ENCODE assay signal across 8 cellular contexts in genomic region chr9:127927457-127928231, GRCh38. TPM values are rescaled to one million over a fixed set of nuclear protein-coding genes. Genes with fewer than 3 reads are reported as not detected.
DNase-seq lines count a peak whose midpoint lies in the region; ATAC-seq and TF ChIP-seq lines count a peak whose summit lies in the region.

No MANE protein-coding gene starts in this region.

- H3K36me3 Mint-ChIP-seq in activated B cell treated with CpG ODN at 0.5 μM for 24 hours (ENCODE audit: low read depth) (no peaks in the 10 kb centered on the region), nephron progenitor cell (ENCODE audit: low read depth) (no peaks in the 10 kb centered on the region)

- H3K27me3 Mint-ChIP-seq in activated B cell treated with CpG ODN at 0.5 μM for 24 hours (peaks cover 7% of the 10 kb centered on the region), nephron progenitor cell (ENCODE audit: low read depth, poor library complexity) (peaks cover 80% of the 10 kb centered on the region)

- CTCF ChIA-PET in activated B cell treated with CpG ODN at 0.5 μM for 24 hours (lab: Charles Lee) = no interaction called here

- H3K4me3 Mint-ChIP-seq in activated B cell treated with CpG ODN at 0.5 μM for 24 hours = peak overlapping the region; percentile 78
- peak overlapping the region; percentile 66 for H3K4me3 Mint-ChIP-seq in nephron progenitor cell

- H3K9me3 Mint-ChIP-seq in activated B cell treated with CpG ODN at 0.5 μM for 24 hours (no peaks in the 10 kb centered on the region), nephron progenitor cell (no peaks in the 10 kb centered on the region)

- DNase-seq in HPDE6-E6E7 (ENCODE audit: extremely low spot score) = peak; percentile 79
- DNase-seq in activated B cell treated with CpG ODN at 0.5 μM for 24 hours = no peak
- DNase-seq in cerebellum (ENCODE audit: low spot score) = peak; percentile 50
- DNase-seq in nephron progenitor cell = peak; percentile 57
- no peak for DNase-seq in UCSD-AML1 (lab: John Stamatoyannopoulos, UW; ENCODE audit: unreplicated experiment)
- no peak for DNase-seq in NCI-H446 treated with DMSO at 0.1 percent for 48 hours (lab: John Stamatoyannopoulos, UW)

- intact Hi-C loops in activated B cell treated with CpG ODN at 0.5 μM for 24 hours (cut with micrococcal nuclease) = no loop called here

- ATAC-seq in activated B cell treated with CpG ODN at 0.5 μM for 24 hours (ENCODE audit: low read depth) = peak; percentile 40
- ATAC-seq in GM19455 (IDR thresholded peaks at IDR 0.05; ENCODE audit: unreplicated experiment) = no peak
- no peak for ATAC-seq in GM21367 (IDR thresholded peaks at IDR 0.05; ENCODE audit: unreplicated experiment)

- H3K4me1 Mint-ChIP-seq in activated B cell treated with CpG ODN at 0.5 μM for 24 hours = peaks cover 30% of the 10 kb centered on the region
- H3K4me1 Mint-ChIP-seq in nephron progenitor cell = peaks cover 10% of the 10 kb centered on the region

- H3K27ac Mint-ChIP-seq in activated B cell treated with CpG ODN at 0.5 μM for 24 hours (no peak overlapping the region), nephron progenitor cell (no peak overlapping the region)

- TF ChIP-seq CTCF in activated B cell treated with CpG ODN at 0.5 μM for 24 hours (IDR thresholded peaks at IDR 0.05) = no peak
- no peak for TF ChIP-seq CTCF in nephron progenitor cell (IDR thresholded peaks at IDR 0.05)

- POLR2A ChIA-PET in activated B cell treated with CpG ODN at 0.5 μM for 24 hours (lab: Charles Lee) = interaction anchor here (0.6 to 1.4 kb wide), 4 partner anchors 11 to 447 kb away, joined by 4 to 7 read pairs (median 4); partner anchors contain the start of gene ST6GALNAC4

RNA-seq across cellular contexts. Expression of gene PIP5KL1, which starts 2.9 kb away (rescaled TPM):
- total RNA-seq in activated B cell treated with CpG ODN at 0.5 μM for 24 hours (1.7 and 1.8 TPM in 2 replicates), cerebellum (3.5 TPM)

RNA-seq across cellular contexts. Expression of gene DPM2, which starts 10.0 kb away (rescaled TPM):
- 41.4 and 50.6 TPM in 2 replicates for total RNA-seq in activated B cell treated with CpG ODN at 0.5 μM for 24 hours
- total RNA-seq in cerebellum = 11.0 TPM

RNA-seq across cellular contexts. Expression of gene ST6GALNAC4, which starts 10.8 kb away (rescaled TPM):
- total RNA-seq in activated B cell treated with CpG ODN at 0.5 μM for 24 hours (71.3 and 85.4 TPM in 2 replicates), cerebellum (9.0 TPM)

RNA-seq across cellular contexts. Expression of gene ST6GALNAC6, which starts 28.2 kb away (rescaled TPM):
- total RNA-seq in activated B cell treated with CpG ODN at 0.5 μM for 24 hours = 39.9 and 47.5 TPM in 2 replicates
- 18.8 TPM for total RNA-seq in cerebellum

RNA-seq across cellular contexts. Expression of gene AK1, which starts 50.2 kb away (rescaled TPM):
- 6.9 and 8.1 TPM in 2 replicates for total RNA-seq in activated B cell treated with CpG ODN at 0.5 μM for 24 hours
- 23.0 TPM for total RNA-seq in cerebellum

Comparison
In these comparisons a context has a peak if more than half of its experiments do, and no peak if none do; other contexts are left out.
1. DNase-seq: peak in HPDE6-E6E7 (single experiment), cerebellum (single experiment) and nephron progenitor cell (single experiment); none in activated B cell treated with CpG ODN at 0.5 μM for 24 hours (single experiment), UCSD-AML1 (single experiment) and NCI-H446 treated with DMSO at 0.1 percent for 48 hours (single experiment).